ENCODE assay signal across 8 cellular contexts in the genomic region with DNA sequence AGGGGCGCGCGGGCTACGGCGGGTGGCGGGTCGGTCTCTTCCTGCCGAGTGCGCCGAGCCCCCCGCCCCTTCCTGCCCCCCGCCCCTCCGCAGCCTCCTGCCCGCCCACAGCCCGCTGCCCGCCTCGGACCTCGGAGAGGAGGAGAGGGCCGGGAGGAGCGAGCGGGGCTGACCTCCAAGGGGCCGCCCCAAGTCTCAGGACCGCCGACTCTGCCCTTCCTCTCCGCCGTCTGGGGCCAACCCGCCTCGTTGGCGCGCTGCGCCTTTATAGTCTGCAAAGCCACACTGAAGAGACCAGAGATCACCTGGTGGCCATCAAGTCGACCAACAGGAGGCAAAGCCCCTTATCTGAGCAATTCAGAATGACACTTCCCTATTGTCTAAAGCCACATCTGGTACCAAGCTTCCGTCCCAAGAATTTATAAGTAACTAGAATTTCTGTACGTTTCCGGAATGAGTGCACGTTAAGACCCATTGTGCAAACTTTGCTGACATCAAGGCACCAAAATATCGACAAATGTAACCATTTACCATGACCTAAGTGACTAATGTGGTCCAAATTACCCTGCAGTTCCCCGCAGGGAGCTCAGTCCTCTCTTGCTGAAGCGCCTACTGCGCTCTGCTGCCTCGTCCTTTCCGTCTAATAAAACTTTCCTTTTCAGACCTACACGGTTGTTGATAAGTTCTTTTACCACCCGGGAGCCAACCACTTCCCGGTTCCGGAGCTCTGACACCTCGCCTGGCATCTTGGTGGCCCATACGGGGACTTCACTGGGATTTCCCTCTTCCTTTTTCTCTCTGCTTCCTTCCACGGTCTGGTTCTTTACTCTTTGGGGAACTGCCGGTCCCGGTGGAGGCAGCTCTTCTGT. TPM values are rescaled to one million over a fixed set of nuclear protein-coding genes. Genes with fewer than 3 reads are reported as not detected.
DNase-seq lines count a peak whose midpoint lies in the region; ATAC-seq and TF ChIP-seq lines count a peak whose summit lies in the region.

A gene (minus strand): TSS at position 38 of the 869 bp plus-strand sequence. CDS start 55 bp downstream, outside the sequence.

- no peak within 1 kb of the TSS for H2BK15ac ChIP-seq in mesendoderm (replicated peaks; ENCODE audit: low read depth)

- peaks cover 0 to 2% (median 0%) of the 10 kb centered on the region in 3 donors for H3K36me3 Mint-ChIP-seq in CD8-positive, alpha-beta memory T cell

- no peaks in the 10 kb centered on the region for H3K36me3 ChIP-seq in CD8-positive, alpha-beta memory T cell (ENCODE audit: insufficient read depth, low read length)
- H3K36me3 ChIP-seq in mesendoderm (ENCODE audit: control insufficient read depth, insufficient read depth, low read length) (peaks cover 7% of the 10 kb centered on the region), aorta (ENCODE audit: control insufficient read depth in 1 of 2, insufficient read depth in 2 of 2, low read length in 1 of 2) (no peaks in the 10 kb centered on the region), PC-9 (ENCODE audit: low read depth) (no peaks in the 10 kb centered on the region)

- peak within 1 kb of the TSS; percentile 25 for H3K23ac ChIP-seq in mesendoderm (ENCODE audit: low read length)

- CTCF ChIA-PET in CD8-positive, alpha-beta memory T cell (lab: Charles Lee): no interaction called here
- CTCF ChIA-PET in PC-9 (lab: Charles Lee): no interaction called here

- no TSS peak for BruUV-seq in PC-9 (replicated peaks; lab: Mats Ljungman, UMichigan)

- no CpG with 5 or more reads among the region's 51 CpGs for WGBS in mesendoderm (ENCODE audit: extremely low coverage, insufficient coverage, low lambda C conversion rate)
- WGBS in aorta, 2 donors: 2 to 4% methylated on average over 36 to 51 of the region's 51 CpGs

- H2AFZ ChIP-seq in PC-9: no peak within 1 kb of the TSS

- H3K56ac ChIP-seq in mesendoderm (ENCODE audit: low read length): peak within 1 kb of the TSS; percentile 97

- ATAC-seq in GM19463 (IDR thresholded peaks at IDR 0.05; ENCODE audit: unreplicated experiment): peak; percentile 53
- ATAC-seq in aorta (ENCODE audit: low FRiP score): peak; percentile 19
- no peak for ATAC-seq in HG02623 (IDR thresholded peaks at IDR 0.05; ENCODE audit: unreplicated experiment)

- no peak within 1 kb of the TSS for H2BK5ac ChIP-seq in mesendoderm (ENCODE audit: low read length)

- in situ Hi-C loops in astrocyte of the spinal cord (cut with HindIII; ENCODE audit: low sequenced_read_pairs): no loop called here

- peaks cover 49 to 70% of the 10 kb centered on the region in 2 donors for H3K27me3 Mint-ChIP-seq in CD8-positive, alpha-beta memory T cell

- peaks cover 28% of the 10 kb centered on the region for H3K27me3 ChIP-seq in CD8-positive, alpha-beta memory T cell (ENCODE audit: insufficient read depth, low read length, poor library complexity, severe bottlenecking)
- H3K27me3 ChIP-seq in mesendoderm (ENCODE audit: insufficient read depth, low read length, poor library complexity): peaks cover 37% of the 10 kb centered on the region
- no peaks in the 10 kb centered on the region for H3K27me3 ChIP-seq in aorta (ENCODE audit: control insufficient read depth in 1 of 2, insufficient read depth in 2 of 2, low read length in 1 of 2)
- peaks cover 24% of the 10 kb centered on the region for H3K27me3 ChIP-seq in PC-9 (ENCODE audit: insufficient read depth, low read depth)

- H3K4me2 ChIP-seq in mesendoderm (ENCODE audit: low read length): peak within 1 kb of the TSS; percentile 71
- no peak within 1 kb of the TSS for H3K4me2 ChIP-seq in PC-9

- no peak within 1 kb of the TSS for H4K5ac ChIP-seq in mesendoderm (ENCODE audit: low read length)

- no peak within 1 kb of the TSS for H3K4ac ChIP-seq in mesendoderm (ENCODE audit: low read depth, low read length)

- no peaks in the 10 kb centered on the region for H3K79me2 ChIP-seq in mesendoderm (ENCODE audit: control insufficient read depth, insufficient read depth, low read length)
- H3K79me2 ChIP-seq in PC-9 (ENCODE audit: low read depth): no peaks in the 10 kb centered on the region

- H3F3A ChIP-seq in PC-9 (ENCODE audit: insufficient read depth, low read depth): no peaks in the 10 kb centered on the region

- no peaks in the 10 kb centered on the region for H3K9me2 ChIP-seq in PC-9 (ENCODE audit: insufficient read depth)

- H3K9ac ChIP-seq in mesendoderm (ENCODE audit: low read length): peak within 1 kb of the TSS; percentile 75

- H3K4me3 Mint-ChIP-seq in CD8-positive, alpha-beta memory T cell: peak within 1 kb of the TSS; percentile 80 to 92 (median 85)

- H3K9me3 Mint-ChIP-seq in CD8-positive, alpha-beta memory T cell: peaks cover 0 to 4% (median 1%) of the 10 kb centered on the region in 5 donors

- no peaks in the 10 kb centered on the region for H3K9me3 ChIP-seq in CD8-positive, alpha-beta memory T cell (ENCODE audit: low read length)
- H3K9me3 ChIP-seq in aorta (ENCODE audit: control insufficient read depth, low read length) (no peaks in the 10 kb centered on the region), PC-9 (ENCODE audit: insufficient read depth, low read depth) (no peaks in the 10 kb centered on the region)

- H3K4me1 Mint-ChIP-seq in CD8-positive, alpha-beta memory T cell: peaks cover 19 to 26% (median 25%) of the 10 kb centered on the region in 3 donors

- intact Hi-C loops in aorta (cut with DNase I): no loop called here
- intact Hi-C loops in PC-9 (cut with micrococcal nuclease; ENCODE audit: unreplicated experiment): no loop called here

- H4K8ac ChIP-seq in mesendoderm (ENCODE audit: low read depth, low read length): no peak within 1 kb of the TSS

- H2BK120ac ChIP-seq in mesendoderm (ENCODE audit: low read depth, low read length): no peak within 1 kb of the TSS

- POLR2A ChIA-PET in CD8-positive, alpha-beta memory T cell (lab: Charles Lee): no interaction called here
- POLR2A ChIA-PET in PC-9 (lab: Charles Lee; ENCODE audit: unreplicated experiment): no interaction called here

- DNase-seq in CD8-positive, alpha-beta memory T cell: peak in 1 of 5 donors; percentile 14
- DNase-seq in NCI-H1694 treated with DMSO at 0.1 percent for 48 hours (lab: John Stamatoyannopoulos, UW) (peak; percentile 20), astrocyte of the spinal cord (ENCODE audit: low read depth, low spot score) (no peak), mesendoderm (peak; percentile 91), aorta (peak in 1 of 2 donors; percentile 78), PC-9 (no peak)

- H4K20me1 ChIP-seq in PC-9 (ENCODE audit: insufficient read depth): no peaks in the 10 kb centered on the region

- H3K18ac ChIP-seq in mesendoderm (ENCODE audit: low read length): peak within 1 kb of the TSS; percentile 13

- no peaks in the 10 kb centered on the region for H3K79me1 ChIP-seq in mesendoderm (ENCODE audit: low read length)

- TF ChIP-seq CTCF in astrocyte of the spinal cord (IDR thresholded peaks at IDR 0.05; ENCODE audit: low read depth, low read length): no peak
- no peak for TF ChIP-seq CTCF in PC-9 (conservative IDR thresholded peaks at IDR 0.05)

- peak within 1 kb of the TSS; percentile 9 for H3K27ac ChIP-seq in CD8-positive, alpha-beta memory T cell (ENCODE audit: low read depth, low read length)
- H3K27ac ChIP-seq in mesendoderm (ENCODE audit: low read depth, low read length): peak within 1 kb of the TSS; percentile 22
- no peak within 1 kb of the TSS for H3K27ac ChIP-seq in aorta (ENCODE audit: low read depth in 1 of 2, low read length in 2 of 2)
- H3K27ac ChIP-seq in PC-9: no peak within 1 kb of the TSS

- peak within 1 kb of the TSS; percentile 50 for H3K4me3 ChIP-seq in CD8-positive, alpha-beta memory T cell (ENCODE audit: low read length)
- peak within 1 kb of the TSS; percentile 36 for H3K4me3 ChIP-seq in astrocyte of the spinal cord (ENCODE audit: low read depth, low read length)
- H3K4me3 ChIP-seq in mesendoderm (ENCODE audit: low read length): peak within 1 kb of the TSS; percentile 63
- no peak within 1 kb of the TSS for H3K4me3 ChIP-seq in aorta (ENCODE audit: low read length in 2 of 2)
- H3K4me3 ChIP-seq in PC-9: no peak within 1 kb of the TSS

- peaks cover 12% of the 10 kb centered on the region for H3K4me1 ChIP-seq in CD8-positive, alpha-beta memory T cell (ENCODE audit: insufficient read depth, low read length)
- peaks cover 4% of the 10 kb centered on the region for H3K4me1 ChIP-seq in mesendoderm (ENCODE audit: control insufficient read depth, low read depth, low read length)
- no peaks in the 10 kb centered on the region for H3K4me1 ChIP-seq in aorta (ENCODE audit: control insufficient read depth in 1 of 2, insufficient read depth in 2 of 2, low read length in 2 of 2)
- no peaks in the 10 kb centered on the region for H3K4me1 ChIP-seq in PC-9 (replicated peaks; ENCODE audit: insufficient read depth)

- H3K27ac Mint-ChIP-seq in CD8-positive, alpha-beta memory T cell: peak within 1 kb of the TSS in 1 of 8 donors; percentile 61

- no peak within 1 kb of the TSS for H2AK5ac ChIP-seq in mesendoderm (ENCODE audit: low read length)

RNA-seq across cellular contexts. Expression of the gene that starts here (rescaled TPM):
- total RNA-seq in CD8-positive, alpha-beta memory T cell: under 1 TPM; 0.46 to 0.71 TPM
- not detected for polyA plus RNA-seq in CD8-positive, alpha-beta memory T cell
- polyA plus RNA-seq in mesendoderm (2013, experiment 1 of 2): 19.2 TPM
- 19.6 TPM for polyA plus RNA-seq in mesendoderm (2013, experiment 2 of 2)
- 1 to 10 TPM; 3.4 to 3.7 TPM for total RNA-seq in aorta
- under 1 TPM in 1 of 2 donors, not detected in 1; 0.23 TPM for polyA plus RNA-seq in aorta
- total RNA-seq in PC-9 (2021): not detected in 2 replicates

Comparison
In these comparisons a context has a peak if more than half of its experiments do, and no peak if none do; other contexts are left out.
1. DNase-seq: peak in NCI-H1694 treated with DMSO at 0.1 percent for 48 hours (single experiment) and mesendoderm (single experiment); none in astrocyte of the spinal cord (single experiment) and PC-9 (0 of 2).
2. H3K27ac ChIP-seq: peak in CD8-positive, alpha-beta memory T cell (single experiment) and mesendoderm (single experiment); none in aorta (0 of 2) and PC-9 (single experiment).
3. H3K4me3 ChIP-seq: peak in CD8-positive, alpha-beta memory T cell (single experiment), astrocyte of the spinal cord (single experiment) and mesendoderm (single experiment); none in aorta (0 of 2) and PC-9 (single experiment).